25 cellular contexts compared by ENCODE assay signal in the genomic region with DNA sequence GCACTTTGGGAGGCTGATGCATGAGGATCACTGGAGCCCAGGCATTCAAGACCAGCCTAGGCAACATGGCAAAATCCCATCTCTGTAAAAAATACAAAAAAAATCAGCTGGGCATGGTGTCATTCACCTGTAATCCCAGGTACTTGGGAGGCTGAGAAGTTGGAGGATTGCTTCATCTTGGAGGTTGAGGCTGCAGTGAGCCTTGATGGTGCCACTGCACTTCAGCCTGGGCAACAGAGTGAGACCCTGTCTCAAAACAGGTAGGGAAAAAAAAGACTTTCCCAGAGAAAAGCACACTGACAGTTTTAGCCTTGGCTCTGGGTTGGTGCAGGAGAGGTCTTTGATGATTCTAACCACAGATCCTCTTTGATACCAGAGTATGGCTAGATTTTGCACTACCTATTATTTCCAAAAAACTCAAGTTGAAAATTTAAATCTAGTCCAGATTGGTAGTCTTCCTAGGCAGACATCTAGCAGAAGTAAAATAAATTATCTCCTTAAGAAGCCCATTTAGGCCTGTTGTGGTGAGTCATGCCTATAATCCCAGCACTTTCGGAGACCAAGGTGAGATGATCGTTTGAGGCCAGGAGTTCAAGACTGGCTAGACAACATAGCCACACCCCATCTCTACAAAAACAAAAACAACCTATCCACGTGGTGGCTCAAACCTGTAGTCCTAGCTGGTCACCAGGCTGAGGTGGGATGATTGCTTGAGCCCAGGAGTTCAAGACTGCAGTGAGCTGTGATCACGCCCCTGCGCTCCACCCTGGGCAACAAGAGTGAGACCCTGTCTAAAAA. TPM values are rescaled to one million over a fixed set of nuclear protein-coding genes. Genes with fewer than 3 reads are reported as not detected.
A peak's percentile ranks its signal among the peaks of the same experiment; 100 is the strongest.
DNase-seq lines count a peak whose midpoint lies in the region; ATAC-seq and TF ChIP-seq lines count a peak whose summit lies in the region.
"Had no signal": no experiment of that assay in that cellular context is flagged by ENCODE, and none has a peak within 500 bp of the region (broad histone marks: within the 10 kb centered on the region; RNA-seq: fewer than 3 reads in every experiment).

No MANE protein-coding gene starts in this region.

- H3K4me2 ChIP-seq in hepatocyte, result no peak overlapping the region

- H3K27me3 ChIP-seq in CD4-positive, CD25-positive, alpha-beta regulatory T cell (ENCODE audit: control insufficient read depth, insufficient read depth, low read length), result no peaks in the 10 kb centered on the region
- no peaks in the 10 kb centered on the region for H3K27me3 ChIP-seq in hepatocyte
- H3K27me3 ChIP-seq: ovary, sigmoid colon had no signal

- H3K27me3 Mint-ChIP-seq in CD4-positive, CD25-positive, alpha-beta regulatory T cell, result no peaks in the 10 kb centered on the region
- no peaks in the 10 kb centered on the region for H3K27me3 Mint-ChIP-seq in central memory CD8-positive, alpha-beta T cell
- H3K27me3 Mint-ChIP-seq: activated CD4-positive, alpha-beta memory T cell treated with anti-CD3 and anti-CD28 coated beads, Interleukin-2, amount 10 ng/mL, durations not matched to agents 7 days and 5 days; activated naive CD4-positive, alpha-beta T cell treated with anti-CD3 and anti-CD28 coated beads, Interleukin-2, amount 50 U/mL, for 24 hours; naive B cell had no signal

- peak overlapping the region in 2 of 3 donors; percentile 42 to 49 for H3K27ac Mint-ChIP-seq in CD4-positive, CD25-positive, alpha-beta regulatory T cell
- H3K27ac Mint-ChIP-seq in central memory CD8-positive, alpha-beta T cell (ENCODE audit: low read depth), result peak overlapping the region; percentile 6
- H3K27ac Mint-ChIP-seq: activated CD4-positive, alpha-beta memory T cell treated with anti-CD3 and anti-CD28 coated beads, Interleukin-2, amount 10 ng/mL, durations not matched to agents 7 days and 5 days had no signal

- POLR2A ChIA-PET in HEK293 (lab: Yijun Ruan, JAX), result interaction anchor here (0.5 kb wide), 1 partner anchor 442 kb away, joined by 3 read pairs; no protein-coding TSS in a partner anchor

- H2AFZ ChIP-seq in hepatocyte, result no peak overlapping the region
- H2AFZ ChIP-seq: GM23248 had no signal

- TF ChIP-seq CTCF in HEK293 (tag by site-specific recombination; IDR thresholded peaks at IDR 0.05) (no peak), mucosa of descending colon (IDR thresholded peaks at IDR 0.05) (no peak), hepatocyte (IDR thresholded peaks at IDR 0.05; ENCODE audit: poor library complexity) (no peak)

- peaks cover 13% of the 10 kb centered on the region for H3K36me3 Mint-ChIP-seq in CD4-positive, CD25-positive, alpha-beta regulatory T cell
- H3K36me3 Mint-ChIP-seq in central memory CD8-positive, alpha-beta T cell (ENCODE audit: insufficient read depth), result peaks cover 11% of the 10 kb centered on the region

- no peak overlapping the region for H3K4me3 Mint-ChIP-seq in CD4-positive, CD25-positive, alpha-beta regulatory T cell
- no peak overlapping the region for H3K4me3 Mint-ChIP-seq in central memory CD8-positive, alpha-beta T cell
- H3K4me3 Mint-ChIP-seq: activated CD4-positive, alpha-beta memory T cell treated with anti-CD3 and anti-CD28 coated beads, Interleukin-2, amount 10 ng/mL, durations not matched to agents 7 days and 5 days; activated naive CD4-positive, alpha-beta T cell treated with anti-CD3 and anti-CD28 coated beads, Interleukin-2, amount 50 U/mL, for 24 hours had no signal

- H3K4me3 ChIP-seq in CD4-positive, CD25-positive, alpha-beta regulatory T cell (ENCODE audit: low read depth, low read length), result no peak overlapping the region
- H3K4me3 ChIP-seq in HEK293 (ENCODE audit: low read depth, low read length) (no peak overlapping the region), mucosa of descending colon (no peak overlapping the region), hepatocyte (no peak overlapping the region)
- H3K4me3 ChIP-seq: GM23248, ovary, sigmoid colon, thoracic aorta had no signal

- DNase-seq in CD4-positive, CD25-positive, alpha-beta regulatory T cell, result no peak
- no peak for DNase-seq in central memory CD8-positive, alpha-beta T cell (ENCODE audit: low spot score in 2 of 2)
- DNase-seq in mucosa of descending colon, result no peak
- no peak for DNase-seq in hepatocyte (ENCODE audit: low spot score)
- no peak for DNase-seq in cortex of kidney (lab: John Stamatoyannopoulos, UW)
- DNase-seq in midbrain (lab: John Stamatoyannopoulos, UW), result no peak
- DNase-seq: activated CD4-positive, alpha-beta memory T cell treated with anti-CD3 and anti-CD28 coated beads, Interleukin-2, amount 10 ng/mL, durations not matched to agents 7 days and 5 days; glutamatergic neuron; GM23248; KG1; naive B cell; NCI-H2029; NCI-H345; ovary; sigmoid colon; T-helper 9 cell had no signal

- CTCF ChIA-PET in HEK293 (lab: Yijun Ruan, JAX), result interaction anchor here (0.6 to 0.7 kb wide), 2 partner anchors 16 to 77 kb away, joined by 4 read pairs; no protein-coding TSS in a partner anchor

- peaks cover 99% of the 10 kb centered on the region for H3K79me2 ChIP-seq in hepatocyte

- no peaks in the 10 kb centered on the region for H3K9me3 ChIP-seq in CD4-positive, CD25-positive, alpha-beta regulatory T cell (ENCODE audit: control insufficient read depth in 2 of 2, low read length in 2 of 2)
- H3K9me3 ChIP-seq in HEK293 (ENCODE audit: control insufficient read depth, insufficient read depth, low read depth, low read length), result no peaks in the 10 kb centered on the region
- H3K9me3 ChIP-seq in mucosa of descending colon, result no peaks in the 10 kb centered on the region
- H3K9me3 ChIP-seq in hepatocyte (ENCODE audit: low read depth), result no peaks in the 10 kb centered on the region
- H3K9me3 ChIP-seq: ovary, sigmoid colon, thoracic aorta had no signal

- H4K20me1 ChIP-seq in hepatocyte (ENCODE audit: insufficient read depth, poor library complexity, severe bottlenecking), result peaks cover 69% of the 10 kb centered on the region

- WGBS in hepatocyte (ENCODE audit: low lambda C conversion rate, missing lambda C conversion rate), result 68% methylated on average over 5 of the region's 5 CpGs

- H3K9me2 ChIP-seq in hepatocyte (replicated peaks; ENCODE audit: insufficient read depth), result no peaks in the 10 kb centered on the region

- H3K4me1 Mint-ChIP-seq in CD4-positive, CD25-positive, alpha-beta regulatory T cell, result peaks cover 8 to 43% (median 20%) of the 10 kb centered on the region in 4 donors
- peaks cover 25% of the 10 kb centered on the region for H3K4me1 Mint-ChIP-seq in central memory CD8-positive, alpha-beta T cell

- H3K4me1 ChIP-seq in CD4-positive, CD25-positive, alpha-beta regulatory T cell (ENCODE audit: control insufficient read depth, insufficient read depth, low read length, poor library complexity, severe bottlenecking), result no peaks in the 10 kb centered on the region
- H3K4me1 ChIP-seq in HEK293 (ENCODE audit: control insufficient read depth, insufficient read depth, low read length) (peaks cover 10% of the 10 kb centered on the region), mucosa of descending colon (ENCODE audit: low read depth) (no peaks in the 10 kb centered on the region), hepatocyte (ENCODE audit: insufficient read depth) (no peaks in the 10 kb centered on the region)

- no peaks in the 10 kb centered on the region for H3K9me3 Mint-ChIP-seq in CD4-positive, CD25-positive, alpha-beta regulatory T cell
- no peaks in the 10 kb centered on the region for H3K9me3 Mint-ChIP-seq in central memory CD8-positive, alpha-beta T cell
- H3K9me3 Mint-ChIP-seq: activated CD4-positive, alpha-beta memory T cell treated with anti-CD3 and anti-CD28 coated beads, Interleukin-2, amount 10 ng/mL, durations not matched to agents 7 days and 5 days; activated naive CD4-positive, alpha-beta T cell treated with anti-CD3 and anti-CD28 coated beads, Interleukin-2, amount 50 U/mL, for 24 hours; naive B cell had no signal

- no peak for ATAC-seq in CD4-positive, CD25-positive, alpha-beta regulatory T cell (ENCODE audit: low read depth in 2 of 2)
- no peak for ATAC-seq in central memory CD8-positive, alpha-beta T cell (replicated peaks; ENCODE audit: extremely low read depth, poor library complexity, severe bottlenecking)
- peak; percentile 65 for ATAC-seq in mucosa of descending colon
- ATAC-seq: SK-N-SH treated with all-trans-retinoic acid at 6 μM for 48 hours had no signal

- intact Hi-C loops in mucosa of descending colon (cut with DNase I, micrococcal nuclease), result no loop called here

- H3K27ac ChIP-seq in CD4-positive, CD25-positive, alpha-beta regulatory T cell (ENCODE audit: insufficient read depth, low read length, poor library complexity, severe bottlenecking), result no peak overlapping the region
- H3K27ac ChIP-seq in HEK293 (ENCODE audit: extremely low read depth, low read depth, low read length), result no peak overlapping the region
- no peak overlapping the region for H3K27ac ChIP-seq in hepatocyte
- H3K27ac ChIP-seq: GM23248, ovary, sigmoid colon, thoracic aorta had no signal

- H3K36me3 ChIP-seq in CD4-positive, CD25-positive, alpha-beta regulatory T cell (ENCODE audit: control insufficient read depth, insufficient read depth, low read length), result peaks cover 9% of the 10 kb centered on the region
- peaks cover 4 to 11% of the 10 kb centered on the region in 2 experiments; a peak in 2 of 3 replicates for H3K36me3 ChIP-seq in HEK293 (ENCODE audit: control insufficient read depth in 2 of 2, insufficient read depth in 1 of 2, low read length in 2 of 2)
- H3K36me3 ChIP-seq in mucosa of descending colon (ENCODE audit: low read depth), result no peaks in the 10 kb centered on the region
- H3K36me3 ChIP-seq in hepatocyte (replicated peaks; ENCODE audit: insufficient read depth, low read depth), result no peaks in the 10 kb centered on the region
- H3K36me3 ChIP-seq: ovary had no signal

TF ChIP-seq in HEK293, 187 proteins besides CTCF, POLR2A, EP300 and RAD21 (continues in another document):
- peak; percentile 66 for TF ChIP-seq OSR2 (tag by site-specific recombination; IDR thresholded peaks at IDR 0.05)
- no peak for TF ChIP-seq ZNF561 (tag by site-specific recombination; IDR thresholded peaks at IDR 0.05; ENCODE audit: borderline replicate concordance)
- TF ChIP-seq ZNF121 (tag by site-specific recombination; IDR thresholded peaks at IDR 0.05), result peak; percentile 87
- TF ChIP-seq SCRT1 (tag by site-specific recombination; IDR thresholded peaks at IDR 0.05; ENCODE audit: borderline replicate concordance), result 0 out of 2 replicates have a peak, but pooled peaks have one; percentile 23
- TF ChIP-seq ZEB2 (tag by site-specific recombination; IDR thresholded peaks at IDR 0.05), result 0 out of 2 replicates have a peak, but pooled peaks have one; percentile 41
- TF ChIP-seq KLF1 (tag by site-specific recombination; IDR thresholded peaks at IDR 0.05), result peak; percentile 35; the same call in 1 of the 2 replicates

RNA-seq across cellular contexts. Expression of gene LARP4, which starts 18.6 kb away (rescaled TPM):
- total RNA-seq in CD4-positive, CD25-positive, alpha-beta regulatory T cell, result 35.1 TPM
- polyA plus RNA-seq in CD4-positive, CD25-positive, alpha-beta regulatory T cell, result 10 to 100 TPM; 13.7 to 18.5 (median 15.1) TPM
- total RNA-seq in mucosa of descending colon (10 to 100 TPM; 42.1 to 71.7 (median 53.1) TPM), hepatocyte (42.0 and 48.7 TPM in 2 replicates)
- polyA plus RNA-seq in hepatocyte, result 18.2 and 29.4 TPM in 2 replicates

RNA-seq across cellular contexts. Expression of gene FAM186A, which starts 22.9 kb away (rescaled TPM):
- not detected for total RNA-seq in CD4-positive, CD25-positive, alpha-beta regulatory T cell
- polyA plus RNA-seq in CD4-positive, CD25-positive, alpha-beta regulatory T cell, result not detected
- total RNA-seq in mucosa of descending colon, result not detected
- not detected in 2 replicates for total RNA-seq in hepatocyte
- not detected in 2 replicates for polyA plus RNA-seq in hepatocyte
- total RNA-seq: activated CD4-positive, alpha-beta memory T cell treated with anti-CD3 and anti-CD28 coated beads, Interleukin-2, amount 10 ng/mL, durations not matched to agents 7 days and 5 days; astrocyte; chondrocyte; Daoy; GM23248; lower leg skin; ovary; RPMI7951; sigmoid colon; thoracic aorta had no signal
- polyA plus RNA-seq: GM23248, ovary, sigmoid colon had no signal
